In genomic region chr20:10666221-10667076, GRCh38 we compare ENCODE assay signal across 11 cellular contexts. TPM values are rescaled to one million over a fixed set of nuclear protein-coding genes. Genes with fewer than 3 reads are reported as not detected.
DNase-seq lines count a peak whose midpoint lies in the region; TF ChIP-seq lines count a peak whose summit lies in the region.
"Had no signal": no experiment of that assay in that cellular context is flagged by ENCODE, and none has a peak within 500 bp of the region (broad histone marks: within the 10 kb centered on the region; RNA-seq: fewer than 3 reads in every experiment).

No MANE protein-coding gene starts in this region.

- TF ChIP-seq CTCF in endothelial cell (IDR thresholded peaks at IDR 0.05; ENCODE audit: unreplicated experiment), result no peak
- no peak for TF ChIP-seq CTCF in nephron progenitor cell (IDR thresholded peaks at IDR 0.05)
- no peak for TF ChIP-seq CTCF in type B pancreatic cell (conservative IDR thresholded peaks at IDR 0.05)

- H3K4me1 Mint-ChIP-seq in endothelial cell (ENCODE audit: unreplicated experiment) (peaks cover 85% of the 10 kb centered on the region), nephron progenitor cell (peaks cover 98% of the 10 kb centered on the region), type B pancreatic cell (ENCODE audit: unreplicated experiment) (peaks cover 64% of the 10 kb centered on the region)

- H3K36me3 Mint-ChIP-seq in endothelial cell (ENCODE audit: low read depth, unreplicated experiment) (peaks cover 77% of the 10 kb centered on the region), nephron progenitor cell (ENCODE audit: low read depth) (peaks cover 61% of the 10 kb centered on the region), type B pancreatic cell (peaks cover 58% of the 10 kb centered on the region)

- peak overlapping the region; percentile 79 for H3K4me3 Mint-ChIP-seq in endothelial cell (ENCODE audit: unreplicated experiment)
- peak overlapping the region; percentile 71 for H3K4me3 Mint-ChIP-seq in nephron progenitor cell
- peak overlapping the region; percentile 71 for H3K4me3 Mint-ChIP-seq in type B pancreatic cell

- DNase-seq in DMS79 treated with DMSO at 0.1 percent for 48 hours (lab: John Stamatoyannopoulos, UW) (peak; percentile 73), DMS79 (lab: John Stamatoyannopoulos, UW) (no peak), endothelial cell (ENCODE audit: low spot score) (no peak), nephron progenitor cell (no peak), type B pancreatic cell (ENCODE audit: extremely low spot score, unreplicated experiment) (no peak), SW 1271 (lab: John Stamatoyannopoulos, UW) (no peak), mucosa of gallbladder (ENCODE audit: low spot score) (no peak), epidermal melanocyte (ENCODE audit: insufficient read length, low spot score) (no peak)
- DNase-seq: amniotic stem cell, retina, RPMI8226 had no signal

- H3K9me3 Mint-ChIP-seq in endothelial cell (ENCODE audit: unreplicated experiment) (no peaks in the 10 kb centered on the region), nephron progenitor cell (no peaks in the 10 kb centered on the region), type B pancreatic cell (no peaks in the 10 kb centered on the region)

- peaks cover 4% of the 10 kb centered on the region for H3K27me3 Mint-ChIP-seq in endothelial cell (ENCODE audit: unreplicated experiment)
- no peaks in the 10 kb centered on the region for H3K27me3 Mint-ChIP-seq in nephron progenitor cell (ENCODE audit: low read depth, poor library complexity)
- H3K27me3 Mint-ChIP-seq in type B pancreatic cell, result no peaks in the 10 kb centered on the region

- H3K27ac Mint-ChIP-seq in endothelial cell (ENCODE audit: unreplicated experiment) (peak overlapping the region; percentile 70), nephron progenitor cell (peak overlapping the region; percentile 96), type B pancreatic cell (peak overlapping the region; percentile 70)

RNA-seq across cellular contexts. Expression of gene JAG1, which starts 7.3 kb away (rescaled TPM):
- 172 TPM for total RNA-seq in endothelial cell (ENCODE audit: unreplicated experiment)
- total RNA-seq in type B pancreatic cell (ENCODE audit: low replicate concordance), result 31.9 and 58.4 TPM in 2 replicates
- 36.8 TPM for total RNA-seq in mucosa of gallbladder
